Comparison of ENCODE assay signal across 8 cellular contexts in the genomic region with DNA sequence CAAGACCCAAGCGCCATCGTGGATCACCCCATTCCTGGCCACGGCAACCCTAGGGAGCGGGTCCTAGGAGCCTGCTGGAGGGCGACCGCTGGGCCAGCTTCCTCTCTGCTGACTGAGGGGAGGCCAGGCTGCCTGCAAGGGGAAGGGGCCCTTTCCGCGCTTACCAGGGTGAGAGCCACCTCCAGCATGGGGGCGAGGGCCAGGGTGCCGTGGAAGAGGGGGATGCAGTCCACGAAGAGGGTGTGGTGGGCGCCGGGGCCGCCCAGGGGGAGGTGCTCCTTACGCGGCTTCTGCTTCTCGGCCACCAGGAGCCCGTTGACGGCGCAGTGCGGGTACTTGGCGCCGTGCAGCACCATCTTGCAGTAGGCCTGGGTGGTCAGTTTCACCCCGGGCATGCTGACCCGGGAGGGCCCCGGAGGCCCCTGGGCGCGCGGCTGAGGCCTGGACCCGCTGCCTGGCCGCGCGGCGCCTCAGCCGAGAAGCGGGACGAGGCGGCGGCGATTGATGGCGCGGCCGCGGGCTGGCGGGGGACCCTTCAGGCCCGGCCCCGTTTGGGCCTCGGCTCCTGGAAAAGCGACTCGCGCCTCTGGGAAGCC. TPM values are rescaled to one million over a fixed set of nuclear protein-coding genes. Genes with fewer than 3 reads are reported as not detected.
DNase-seq lines count a peak whose midpoint lies in the region; ATAC-seq and TF ChIP-seq lines count a peak whose summit lies in the region.

No MANE protein-coding gene starts in this region.

- H3K27ac Mint-ChIP-seq in natural killer cell = peak overlapping the region; percentile 91 to 97

- H3K4me1 Mint-ChIP-seq in natural killer cell = peaks cover 46 to 65% of the 10 kb centered on the region in 2 donors

- H3K4me3 Mint-ChIP-seq in natural killer cell = peak overlapping the region; percentile 92

- peak; percentile 50 for DNase-seq in COLO668 (lab: John Stamatoyannopoulos, UW; ENCODE audit: unreplicated experiment)
- peak; percentile 37 for DNase-seq in HK-2 (ENCODE audit: unreplicated experiment)
- DNase-seq in activated CD4-positive, CD25-positive, alpha-beta regulatory T cell treated with anti-CD3 and anti-CD28 coated beads, Interleukin-2, amount 50 U/mL, for 72 hours = peak; percentile 54
- peak; percentile 45 for DNase-seq in natural killer cell
- no peak for DNase-seq in midbrain (lab: John Stamatoyannopoulos, UW)
- no peak for DNase-seq in DMS114 treated with DMSO at 0.1 percent for 48 hours (lab: John Stamatoyannopoulos, UW; ENCODE audit: unreplicated experiment)

- no peaks in the 10 kb centered on the region for H3K27me3 Mint-ChIP-seq in natural killer cell (ENCODE audit: low read depth in 2 of 2)

- peak; percentile 15 for ATAC-seq in GM19463 (IDR thresholded peaks at IDR 0.05; ENCODE audit: unreplicated experiment)
- ATAC-seq in esophagus mucosa = peak; percentile 28
- ATAC-seq in natural killer cell = peak; percentile 25 to 42 (median 26)

- no peak for TF ChIP-seq CTCF in natural killer cell (IDR thresholded peaks at IDR 0.05)

- intact Hi-C loops in natural killer cell (cut with micrococcal nuclease) = no loop called here

- H3K36me3 Mint-ChIP-seq in natural killer cell = peaks cover 14% of the 10 kb centered on the region

- H3K9me3 Mint-ChIP-seq in natural killer cell = no peaks in the 10 kb centered on the region

RNA-seq across cellular contexts. Expression of a gene that starts 0.3 kb away (rescaled TPM):
- total RNA-seq in esophagus mucosa (19.3 TPM), natural killer cell (10 to 100 TPM; 21.2 to 26.4 (median 24.1) TPM)

RNA-seq across cellular contexts. Expression of a gene that starts 0.5 kb away (rescaled TPM):
- total RNA-seq in esophagus mucosa (511 TPM), natural killer cell (100 to 1,000 TPM; 338 to 422 (median 410) TPM)

RNA-seq across cellular contexts. Expression of a gene that starts 48.1 kb away (rescaled TPM):
- total RNA-seq in esophagus mucosa = 10.9 TPM
- total RNA-seq in natural killer cell = 1 to 10 TPM in 2 of 3 donors, under 1 TPM in 1; 0.71 to 2.2 (median 1.8) TPM

Comparison
In these comparisons a context has a peak if more than half of its experiments do, and no peak if none do; other contexts are left out.
1. DNase-seq: peak in COLO668 (single experiment), HK-2 (single experiment), activated CD4-positive, CD25-positive, alpha-beta regulatory T cell treated with anti-CD3 and anti-CD28 coated beads, Interleukin-2, amount 50 U/mL, for 72 hours (single experiment) and natural killer cell (single experiment); none in midbrain (single experiment) and DMS114 treated with DMSO at 0.1 percent for 48 hours (single experiment).
2. Peak in every context shown above with its lines, with median percentiles within 50 percentile points of each other: ATAC-seq.